Comparison of ENCODE assay signal across 18 cellular contexts in genomic region chr11:71302911-71303310, GRCh38. TPM values are rescaled to one million over a fixed set of nuclear protein-coding genes. Genes with fewer than 3 reads are reported as not detected.
DNase-seq lines count a peak whose midpoint lies in the region; ATAC-seq, FAIRE-seq and TF ChIP-seq lines count a peak whose summit lies in the region.
"Had no signal": no experiment of that assay in that cellular context is flagged by ENCODE, and none has a peak within 500 bp of the region (broad histone marks: within the 10 kb centered on the region; RNA-seq: fewer than 3 reads in every experiment).

No MANE protein-coding gene starts in this region.

- no peaks in the 10 kb centered on the region for H3K9me1 ChIP-seq in K562 (ENCODE audit: control insufficient read depth, insufficient read depth, low read length)

- no peaks in the 10 kb centered on the region for H3K79me1 ChIP-seq in mesenchymal stem cell (replicated peaks; ENCODE audit: low read length, poor library complexity, severe bottlenecking)

- H3K27ac ChIP-seq in GM23338 (ENCODE audit: low read depth) = no peak overlapping the region
- H3K27ac ChIP-seq in K562 (ENCODE audit: extremely low read depth, low read depth, low read length) = no peak overlapping the region
- no peak overlapping the region for H3K27ac ChIP-seq in mesenchymal stem cell (ENCODE audit: low read length, poor library complexity, severe bottlenecking)
- H3K27ac ChIP-seq: SK-N-MC had no signal

- H3K4me1 Mint-ChIP-seq in GM23338 = peaks cover 4% of the 10 kb centered on the region; the same call in 2 of the 3 replicates
- H3K4me1 Mint-ChIP-seq in stimulated activated naive B cell treated with anti-CD40 and anti-IgM and Interleukin-4, amounts not matched to agents 10 μg/mL and 1 μg/mL and 100 μg/mL, for 72 hours = peaks cover 0 to 6% of the 10 kb centered on the region in 2 donors
- H3K4me1 Mint-ChIP-seq: IgD-negative memory B cell had no signal

- POLR2A ChIA-PET in K562 (lab: Yijun Ruan, JAX) = no interaction called here

- H3K4me1 ChIP-seq in GM23338 (ENCODE audit: insufficient read depth) = no peaks in the 10 kb centered on the region; the same call in 1 of the 2 replicates
- no peaks in the 10 kb centered on the region for H3K4me1 ChIP-seq in K562 (replicated peaks in 1 of 2; ENCODE audit: control insufficient read depth in 2 of 2, insufficient read depth in 2 of 2, low read length in 2 of 2)
- peaks cover 29% of the 10 kb centered on the region for H3K4me1 ChIP-seq in mesenchymal stem cell (ENCODE audit: control insufficient read depth, insufficient read depth, low read depth, low read length)
- H3K4me1 ChIP-seq: BE2C had no signal

- no peak overlapping the region for H4K91ac ChIP-seq in mesenchymal stem cell (ENCODE audit: low read length)

- no peak overlapping the region for H4K8ac ChIP-seq in mesenchymal stem cell (ENCODE audit: low read length)

- H3K9ac ChIP-seq in K562 (ENCODE audit: insufficient read depth in 1 of 2, low read depth in 2 of 2, low read length in 2 of 2) = no peak overlapping the region
- no peak overlapping the region for H3K9ac ChIP-seq in mesenchymal stem cell (ENCODE audit: low read length)

- H3K9me3 ChIP-seq in K562 (replicated peaks; ENCODE audit: control insufficient read depth, insufficient read depth, low read depth, low read length) (no peaks in the 10 kb centered on the region), mesenchymal stem cell (ENCODE audit: control insufficient read depth, low read length) (no peaks in the 10 kb centered on the region)
- H3K9me3 ChIP-seq: BE2C had no signal

- DNase-seq in AG20443 (ENCODE audit: low spot score) (peak; percentile 12), GM23338 (ENCODE audit: low spot score) (peak; percentile 29), K562 (ENCODE audit: extremely low read depth in 1 of 4, low spot score in 3 of 4) (no peak), mesenchymal stem cell (peak; percentile 31), HuH-7 (ENCODE audit: low spot score) (no peak)
- DNase-seq in stimulated activated naive B cell treated with anti-CD40 and anti-IgM and Interleukin-4, amounts not matched to agents 10 μg/mL and 1 μg/mL and 100 μg/mL, for 72 hours = no peak
- DNase-seq in stimulated activated naive CD4-positive, alpha-beta T cell treated with Interleukin-2 at 50 U/mL for 16 hours (lab: John Stamatoyannopoulos, UW) = no peak
- DNase-seq: activated T-cell treated with anti-CD3 and anti-CD28 coated beads, Interleukin-2, amount 50 U/mL, for 4 hours; BE2C; NCI-H2081 treated with DMSO at 0.1 percent for 48 hours; NCI-H526; OCI-M1; stimulated activated CD4-positive, alpha-beta T cell treated with anti-CD3 and anti-CD28 coated beads, Interleukin-2, amount 100 ng/mL, for 48 hours had no signal

- no TSS peak for BruUV-seq in K562 (replicated peaks; lab: Mats Ljungman, UMichigan)

- CTCF ChIA-PET in K562 (lab: Yijun Ruan, JAX; ENCODE audit: low intra/inter-chr PET ratio) = no interaction called here

- TF ChIP-seq POLR2A in K562 (conservative IDR thresholded peaks at IDR 0.05) = no peak

- no peak overlapping the region for H2AK5ac ChIP-seq in mesenchymal stem cell (ENCODE audit: low read length, severe bottlenecking)

- H3K4me2 ChIP-seq in GM23338 = no peak overlapping the region
- H3K4me2 ChIP-seq in K562 (ENCODE audit: insufficient read depth, low read length) = no peak overlapping the region
- H3K4me2 ChIP-seq in mesenchymal stem cell (ENCODE audit: low read length, poor library complexity, severe bottlenecking) = no peak overlapping the region

- no peak overlapping the region for H3K18ac ChIP-seq in mesenchymal stem cell (ENCODE audit: low read depth in 1 of 2, low read length in 2 of 2)

- 0% methylated on average over 2 of the region's 2 CpGs for WGBS in K562 (ENCODE audit: insufficient coverage, low coverage, missing lambda C conversion rate)
- 67% methylated on average over 1 of the region's 2 CpGs for WGBS in mesenchymal stem cell

- in situ Hi-C loops in K562 (cut with MboI) = no loop called here

- no peak overlapping the region for H2BK5ac ChIP-seq in mesenchymal stem cell (ENCODE audit: low read depth, low read length, poor library complexity, severe bottlenecking)

- TF ChIP-seq CTCF in GM23338 (conservative IDR thresholded peaks at IDR 0.05; ENCODE audit: low read depth in 2 of 2) = peak; percentile 30 to 33; a peak in 3 of 4 replicates
- peak; percentile 3 to 17 (median 10); a peak in 1 of 6 replicates for TF ChIP-seq CTCF in K562 (IDR thresholded peaks at IDR 0.05 in 2 of 3, conservative IDR thresholded peaks at IDR 0.05 in 1 of 3; ENCODE audit: insufficient read depth in 2 of 3, low read depth in 1 of 3, low read length in 3 of 3)

- TF ChIP-seq EP300 in K562 (IDR thresholded peaks at IDR 0.05; ENCODE audit: low read length) = no peak

- no peak overlapping the region for H2BK12ac ChIP-seq in mesenchymal stem cell (ENCODE audit: low read length in 2 of 2)

- H3K27ac Mint-ChIP-seq in GM23338 = no peak overlapping the region
- no peak overlapping the region for H3K27ac Mint-ChIP-seq in stimulated activated naive B cell treated with anti-CD40 and anti-IgM and Interleukin-4, amounts not matched to agents 10 μg/mL and 1 μg/mL and 100 μg/mL, for 72 hours
- H3K27ac Mint-ChIP-seq: IgD-negative memory B cell had no signal

- no peak overlapping the region for H3K14ac ChIP-seq in mesenchymal stem cell (ENCODE audit: low read length in 2 of 2)

- no peaks in the 10 kb centered on the region; the same call in 2 of the 3 replicates for H3K36me3 Mint-ChIP-seq in GM23338 (ENCODE audit: low read depth)
- H3K36me3 Mint-ChIP-seq in stimulated activated naive B cell treated with anti-CD40 and anti-IgM and Interleukin-4, amounts not matched to agents 10 μg/mL and 1 μg/mL and 100 μg/mL, for 72 hours = no peaks in the 10 kb centered on the region
- H3K36me3 Mint-ChIP-seq: IgD-negative memory B cell had no signal

- H2BK120ac ChIP-seq in mesenchymal stem cell (ENCODE audit: low read depth, low read length) = no peak overlapping the region

- H3K4me3 Mint-ChIP-seq in GM23338 = no peak overlapping the region
- no peak overlapping the region for H3K4me3 Mint-ChIP-seq in stimulated activated naive B cell treated with anti-CD40 and anti-IgM and Interleukin-4, amounts not matched to agents 10 μg/mL and 1 μg/mL and 100 μg/mL, for 72 hours
- H3K4me3 Mint-ChIP-seq: activated T-cell treated with anti-CD3 and anti-CD28 coated beads, Interleukin-2, amount 50 U/mL, for 4 hours; IgD-negative memory B cell had no signal

- H3K4ac ChIP-seq in mesenchymal stem cell (ENCODE audit: low read depth in 1 of 2, low read length in 2 of 2) = no peak overlapping the region

- H3K9me2 ChIP-seq in GM23338 (ENCODE audit: insufficient read depth) = no peaks in the 10 kb centered on the region

- H3K27me3 Mint-ChIP-seq in GM23338 (ENCODE audit: insufficient read depth, low read depth, poor library complexity) = peaks cover 18% of the 10 kb centered on the region
- peaks cover 28 to 46% of the 10 kb centered on the region in 2 donors for H3K27me3 Mint-ChIP-seq in stimulated activated naive B cell treated with anti-CD40 and anti-IgM and Interleukin-4, amounts not matched to agents 10 μg/mL and 1 μg/mL and 100 μg/mL, for 72 hours

- H3K79me2 ChIP-seq in GM23338 (replicated peaks; ENCODE audit: insufficient read depth) (no peaks in the 10 kb centered on the region), K562 (ENCODE audit: control insufficient read depth, insufficient read depth, low read length) (no peaks in the 10 kb centered on the region)

- ATAC-seq in GM23338 (peak; percentile 74), K562 (peak; percentile 47; the same call in 1 of the 3 replicates), GM21515 (IDR thresholded peaks at IDR 0.05; ENCODE audit: unreplicated experiment) (no peak)
- ATAC-seq in stimulated activated naive B cell treated with anti-CD40 and anti-IgM and Interleukin-4, amounts not matched to agents 10 μg/mL and 1 μg/mL and 100 μg/mL, for 72 hours (replicated peaks) = no peak
- ATAC-seq: activated T-cell treated with anti-CD3 and anti-CD28 coated beads, Interleukin-2, amount 50 U/mL, for 4 hours; sciatic nerve had no signal

- H2AFZ ChIP-seq in GM23338 (no peak overlapping the region), K562 (ENCODE audit: low read depth, low read length) (no peak overlapping the region), mesenchymal stem cell (ENCODE audit: low read depth, low read length) (no peak overlapping the region)

- no peak overlapping the region for H2BK15ac ChIP-seq in mesenchymal stem cell (ENCODE audit: low read depth, poor library complexity, severe bottlenecking)

- no peaks in the 10 kb centered on the region for H4K20me1 ChIP-seq in GM23338 (replicated peaks; ENCODE audit: insufficient read depth)
- 0 out of 2 replicates have a peak, but pooled peaks cover 5% of the 10 kb centered on the region for H4K20me1 ChIP-seq in K562 (replicated peaks; ENCODE audit: control insufficient read depth, insufficient read depth, low read length)

- H3K9me3 Mint-ChIP-seq in GM23338 = no peaks in the 10 kb centered on the region; the same call in 2 of the 3 replicates
- no peaks in the 10 kb centered on the region for H3K9me3 Mint-ChIP-seq in stimulated activated naive B cell treated with anti-CD40 and anti-IgM and Interleukin-4, amounts not matched to agents 10 μg/mL and 1 μg/mL and 100 μg/mL, for 72 hours
- H3K9me3 Mint-ChIP-seq: activated T-cell treated with anti-CD3 and anti-CD28 coated beads, Interleukin-2, amount 50 U/mL, for 4 hours; IgD-negative memory B cell had no signal

- intact Hi-C loops in K562 (cut with micrococcal nuclease) = no loop called here

- no peak overlapping the region for H3K4me3 ChIP-seq in GM23338
- no peak overlapping the region for H3K4me3 ChIP-seq in K562
- no peak overlapping the region for H3K4me3 ChIP-seq in mesenchymal stem cell (ENCODE audit: insufficient read depth in 1 of 2, low read depth in 1 of 2, low read length in 2 of 2)
- H3K4me3 ChIP-seq: SK-N-MC had no signal

- H3K36me3 ChIP-seq in GM23338 (ENCODE audit: insufficient read depth) (no peaks in the 10 kb centered on the region), K562 (ENCODE audit: control insufficient read depth, insufficient read depth, low read length) (no peaks in the 10 kb centered on the region), mesenchymal stem cell (ENCODE audit: control insufficient read depth in 1 of 2, insufficient read depth in 2 of 2, low read depth in 1 of 2, low read length in 2 of 2) (no peaks in the 10 kb centered on the region)
- H3K36me3 ChIP-seq: BE2C had no signal

- H3F3A ChIP-seq in GM23338 (replicated peaks; ENCODE audit: low read depth) = no peaks in the 10 kb centered on the region

- no peak overlapping the region for H3K23ac ChIP-seq in mesenchymal stem cell (ENCODE audit: low read length in 2 of 2)

- FAIRE-seq in K562 (lab: Jason Lieb, UNC) = no peak
- FAIRE-seq: endothelial cell of umbilical vein had no signal

- TF ChIP-seq RAD21 in K562 (CRISPR knock-in tag; conservative IDR thresholded peaks at IDR 0.05 in 1 of 2, IDR thresholded peaks at IDR 0.05 in 1 of 2) = no peak

- H3K27me3 ChIP-seq in GM23338 (ENCODE audit: insufficient read depth) (no peaks in the 10 kb centered on the region), K562 (ENCODE audit: control insufficient read depth in 2 of 2, insufficient read depth in 2 of 2, low read length in 2 of 2) (peaks cover 9 to 46% of the 10 kb centered on the region in 2 experiments; a peak in 4 of 5 replicates), mesenchymal stem cell (ENCODE audit: control insufficient read depth in 1 of 2, insufficient read depth in 1 of 2, low read length in 2 of 2) (peaks cover 0 to 6% of the 10 kb centered on the region in 2 experiments)

RNA-seq across cellular contexts. Expression of gene SHANK2, which starts 50.5 kb away (rescaled TPM):
- total RNA-seq in GM23338 (2014; rRNA removed; shearing (Covaris generic)) = 73.1 and 81.4 TPM in 2 replicates
- polyA plus RNA-seq in GM23338 (2016; fragmentation: Nextera tagmentation; extraction: Ambion mirVana) (16.7 and 22.0 TPM in 2 replicates), K562 (2011; rRNA removed) (not detected in 2 replicates), K562 (2014; fragmentation: Illumina TruSeq; extraction: Trizol) (not detected in 2 replicates), K562 (2014; fragmentation: Nextera tagmentation; extraction: Ambion mirVana) (under 1 TPM in 1 of 2 experiments, not detected in 1; 0.04 TPM), K562 (2014; rRNA removed) (not detected in 2 replicates)
- 0.05 TPM in 1 of 2 replicates, not detected in the other for total RNA-seq in K562 (2011; cell fraction: chromatin; rRNA removed; ENCODE audit: low replicate concordance)
- total RNA-seq in K562 (2011; cell fraction: nucleolus; rRNA removed) = not detected in 2 replicates
- total RNA-seq in K562 (2011; cell fraction: nucleoplasm; rRNA removed) = not detected in 2 replicates
- total RNA-seq in K562 (2014; rRNA removed) (not detected in 2 replicates), K562 (2014; rRNA removed; fragmentation: Illumina TruSeq; extraction: Trizol) (not detected in 2 replicates), K562 (2015; rRNA removed; fragmentation: Illumina TruSeq; extraction: Trizol) (not detected in 2 replicates), K562 (2021) (0.07 and 0.22 TPM in 2 replicates)
- polyA plus RNA-seq in K562 (2011; cell fraction: cytosol; rRNA removed) = not detected in 2 replicates
- not detected in 2 replicates for polyA plus RNA-seq in K562 (2011; cell fraction: nucleus; rRNA removed)
- polyA plus RNA-seq in K562 (2012) = 0.01 and 0.07 TPM in 2 replicates
- not detected in 2 replicates for polyA minus RNA-seq in K562 (2011; rRNA and poly(A)+ RNA removed)
- polyA minus RNA-seq in K562 (2011; cell fraction: cytosol; rRNA and poly(A)+ RNA removed) = not detected in 2 replicates
- not detected in 2 replicates for polyA minus RNA-seq in K562 (2011; cell fraction: nucleus; rRNA and poly(A)+ RNA removed)
- polyA plus RNA-seq in mesenchymal stem cell (2013, experiment 1 of 2) = 30.3 TPM
- polyA plus RNA-seq in mesenchymal stem cell (2013, experiment 2 of 2) = 30.2 TPM
- total RNA-seq: endothelial cell of umbilical vein had no signal
- polyA plus RNA-seq: endothelial cell of umbilical vein, IgD-negative memory B cell had no signal

Comparison
In these comparisons a context has a peak if more than half of its experiments do, and no peak if none do; other contexts are left out.
1. DNase-seq: peak in AG20443 (single experiment), GM23338 (single experiment) and mesenchymal stem cell (single experiment); none in K562 (0 of 4), stimulated activated naive B cell treated with anti-CD40 and anti-IgM and Interleukin-4, amounts not matched to agents 10 μg/mL and 1 μg/mL and 100 μg/mL, for 72 hours (single experiment), HuH-7 (single experiment) and stimulated activated naive CD4-positive, alpha-beta T cell treated with Interleukin-2 at 50 U/mL for 16 hours (single experiment).
2. ATAC-seq: peak in GM23338 (single experiment) and K562 (single experiment); none in stimulated activated naive B cell treated with anti-CD40 and anti-IgM and Interleukin-4, amounts not matched to agents 10 μg/mL and 1 μg/mL and 100 μg/mL, for 72 hours (0 of 2) and GM21515 (single experiment).
3. RNA of gene SHANK2, which starts 50.5 kb away (total RNA-seq): 73.1 to 81.4 TPM in GM23338; 0.05 to 0.22 TPM in K562; every median in the first group is over 10 times any median in the second.